ENCODE assay signal across 16 cellular contexts in genomic region chr14:94540031-94540794, GRCh38. TPM values are rescaled to one million over a fixed set of nuclear protein-coding genes. Genes with fewer than 3 reads are reported as not detected.
DNase-seq lines count a peak whose midpoint lies in the region; ATAC-seq, FAIRE-seq and TF ChIP-seq lines count a peak whose summit lies in the region.
"Had no signal": no experiment of that assay in that cellular context is flagged by ENCODE, and none has a peak within 500 bp of the region (broad histone marks: within the 10 kb centered on the region; RNA-seq: fewer than 3 reads in every experiment).

No MANE protein-coding gene starts in this region.

- 66% methylated on average over 13 of the region's 13 CpGs for WGBS in A549 (ENCODE audit: missing lambda C conversion rate)
- WGBS in right lobe of liver (ENCODE audit: insufficient coverage, low coverage, low lambda C conversion rate, missing lambda C conversion rate), result 39% methylated on average over 12 of the region's 13 CpGs

- TF ChIP-seq CTCF in A549 (IDR thresholded peaks at IDR 0.05) (no peak), right lobe of liver (IDR thresholded peaks at IDR 0.05) (peak in 1 of 4 donors; percentile 14), WTC11 (IDR thresholded peaks at IDR 0.05) (no peak)

- TF ChIP-seq RAD21 in A549 (conservative IDR thresholded peaks at IDR 0.05 in 1 of 2, IDR thresholded peaks at IDR 0.05 in 1 of 2), result 0 out of 5 replicates have a peak, but pooled peaks of 1 of the 2 experiments have one; percentile 14

- no peak overlapping the region for H3K9ac ChIP-seq in duodenal mucosa (ENCODE audit: low read depth in 1 of 2, low read length in 2 of 2)

- H3K27me3 Mint-ChIP-seq in WTC11 (ENCODE audit: low read depth), result no peaks in the 10 kb centered on the region; the same call in 1 of the 2 replicates
- H3K27me3 Mint-ChIP-seq: activated naive CD4-positive, alpha-beta T cell treated with anti-CD3 and anti-CD28 coated beads, Interleukin-2, amount 50 U/mL, for 24 hours had no signal

- ATAC-seq in A549 (peak in 1 of 2 experiments; percentile 52; a peak in 2 of 6 replicates), right lobe of liver (peak; percentile 31 to 52 (median 42)), WTC11 (no peak), GM19395 (IDR thresholded peaks at IDR 0.05; ENCODE audit: unreplicated experiment) (no peak)

- no peak for FAIRE-seq in A549 (lab: Jason Lieb, UNC)

- peaks cover 28% of the 10 kb centered on the region for H3K4me1 Mint-ChIP-seq in WTC11
- H3K4me1 Mint-ChIP-seq: activated naive CD4-positive, alpha-beta T cell treated with anti-CD3 and anti-CD28 coated beads, Interleukin-2, amount 50 U/mL, for 24 hours had no signal

- H3K4me3 Mint-ChIP-seq in WTC11, result no peak overlapping the region
- H3K4me3 Mint-ChIP-seq: activated naive CD4-positive, alpha-beta T cell treated with anti-CD3 and anti-CD28 coated beads, Interleukin-2, amount 50 U/mL, for 24 hours; dendritic cell treated with granulocyte-macrophage colony-stimulating factor and Interleukin-4, amounts not matched to agents 40 ng/mL and 50 ng/mL, for 4 days had no signal

- POLR2A ChIA-PET in A549 (lab: Yijun Ruan, JAX), result interaction anchor here (1.1 kb wide), 1 partner anchor 9 kb away, joined by 3 read pairs; no protein-coding TSS in a partner anchor
- POLR2A ChIA-PET in WTC11 (lab: Charles Lee), result no interaction called here

- H3K4me3 ChIP-seq in A549, result no peak overlapping the region
- peak overlapping the region; percentile 29 to 32 for H3K4me3 ChIP-seq in duodenal mucosa (ENCODE audit: low read depth in 1 of 2, low read length in 2 of 2)
- H3K4me3 ChIP-seq in right lobe of liver, result no peak overlapping the region

- peak in 1 of 2 experiments; percentile 27 for DNase-seq in A549 (ENCODE audit: low read depth in 1 of 2, low spot score in 1 of 2)
- peak; percentile 53 for DNase-seq in LHCN-M2 (ENCODE audit: low read depth)
- no peak for DNase-seq in right lobe of liver
- no peak for DNase-seq in SHP77 (lab: John Stamatoyannopoulos, UW)
- no peak for DNase-seq in WTC11 (ENCODE audit: low spot score)
- DNase-seq in activated T-cell treated with anti-CD3 and anti-CD28 coated beads, Interleukin-2, amount 50 U/mL, for 48 hours, result no peak
- DNase-seq: DND-41; HCEC 1CT; NCI-H2171 treated with DMSO at 0.1 percent for 48 hours; stimulated activated CD4-positive, alpha-beta T cell treated with anti-CD3 and anti-CD28 coated beads, Interleukin-15, amount 100 ng/mL, for 24 hours; stimulated activated CD8-positive, alpha-beta memory T cell treated with anti-CD3 and anti-CD28 coated beads, Interleukin-4, amount 100 ng/mL, for 48 hours had no signal

- no peak for TF ChIP-seq POLR2A in A549 (IDR thresholded peaks at IDR 0.05; ENCODE audit: low read length)
- TF ChIP-seq POLR2A in right lobe of liver (IDR thresholded peaks at IDR 0.05), result no peak

- H3K36me3 Mint-ChIP-seq in WTC11, result no peaks in the 10 kb centered on the region
- H3K36me3 Mint-ChIP-seq: activated naive CD4-positive, alpha-beta T cell treated with anti-CD3 and anti-CD28 coated beads, Interleukin-2, amount 50 U/mL, for 24 hours had no signal

- H3K27ac ChIP-seq in A549 (no peak overlapping the region), duodenal mucosa (ENCODE audit: low read depth, low read length) (no peak overlapping the region), right lobe of liver (no peak overlapping the region)

- H3K36me3 ChIP-seq in duodenal mucosa (ENCODE audit: control insufficient read depth in 1 of 2, insufficient read depth in 2 of 2, low read length in 2 of 2), result no peaks in the 10 kb centered on the region
- H3K36me3 ChIP-seq in right lobe of liver, result no peaks in the 10 kb centered on the region

- TF ChIP-seq EP300 in A549 (IDR thresholded peaks at IDR 0.05), result no peak

- H3K27ac Mint-ChIP-seq in WTC11, result no peak overlapping the region
- H3K27ac Mint-ChIP-seq: activated naive CD4-positive, alpha-beta T cell treated with anti-CD3 and anti-CD28 coated beads, Interleukin-2, amount 50 U/mL, for 24 hours; dendritic cell treated with granulocyte-macrophage colony-stimulating factor and Interleukin-4, amounts not matched to agents 40 ng/mL and 50 ng/mL, for 4 days had no signal

- H3K9me3 ChIP-seq in A549 (peaks cover 4% of the 10 kb centered on the region; the same call in 1 of the 3 replicates), duodenal mucosa (ENCODE audit: control insufficient read depth in 1 of 2, low read length in 2 of 2) (no peaks in the 10 kb centered on the region), right lobe of liver (no peaks in the 10 kb centered on the region)

- CTCF ChIA-PET in A549 (lab: Yijun Ruan, JAX), result interaction anchor here (1.0 to 4.2 kb wide), 8 partner anchors 9 to 403 kb away, joined by 3 to 24 read pairs (median 4); no protein-coding TSS in a partner anchor
- CTCF ChIA-PET in WTC11 (lab: Charles Lee), result interaction anchor here (1.9 to 5.0 kb wide), 4 partner anchors 9 to 117 kb away, joined by 10 to 42 read pairs (median 34); no protein-coding TSS in a partner anchor

- H3K4me1 ChIP-seq in A549 (no peaks in the 10 kb centered on the region; the same call in 2 of the 3 replicates), duodenal mucosa (ENCODE audit: control insufficient read depth in 1 of 2, insufficient read depth in 2 of 2, low read length in 2 of 2) (peaks cover 6 to 10% of the 10 kb centered on the region in 2 donors), right lobe of liver (peaks cover 0 to 10% (median 0%) of the 10 kb centered on the region in 4 donors)

- intact Hi-C loops in right lobe of liver (cut with DNase I), result loop anchor here (10.0 kb wide), 2 partner anchors 95 to 115 kb away; no protein-coding TSS in a partner anchor

- H3K4me2 ChIP-seq in A549, result peak overlapping the region; percentile 10; the same call in 1 of the 3 replicates

- H3K27me3 ChIP-seq in duodenal mucosa (ENCODE audit: control insufficient read depth in 1 of 2, insufficient read depth in 2 of 2, low read length in 2 of 2) (no peaks in the 10 kb centered on the region), right lobe of liver (no peaks in the 10 kb centered on the region)

- H3K9me3 Mint-ChIP-seq in WTC11, result no peaks in the 10 kb centered on the region
- H3K9me3 Mint-ChIP-seq: activated naive CD4-positive, alpha-beta T cell treated with anti-CD3 and anti-CD28 coated beads, Interleukin-2, amount 50 U/mL, for 24 hours; dendritic cell treated with granulocyte-macrophage colony-stimulating factor and Interleukin-4, amounts not matched to agents 40 ng/mL and 50 ng/mL, for 4 days had no signal

TF ChIP-seq in A549, 52 proteins besides CTCF, POLR2A, EP300 and RAD21 (continues in another document):
- no peak for TF ChIP-seq HOXA7 (CRISPR knock-in tag; IDR thresholded peaks at IDR 0.05)
- no peak for TF ChIP-seq HES2 (IDR thresholded peaks at IDR 0.05)
- no peak for TF ChIP-seq NR3C1 (IDR thresholded peaks at IDR 0.05)
- no peak for TF ChIP-seq FOSB (CRISPR knock-in tag; IDR thresholded peaks at IDR 0.05)
- TF ChIP-seq EHMT2 (IDR thresholded peaks at IDR 0.05; ENCODE audit: low read depth), result no peak
- TF ChIP-seq NPAS2 (CRISPR knock-in tag; IDR thresholded peaks at IDR 0.05; ENCODE audit: borderline replicate concordance), result no peak

TF ChIP-seq in WTC11, 78 proteins besides CTCF, POLR2A, EP300 and RAD21:
- no peak for TF ChIP-seq TEAD1 (CRISPR knock-in tag; IDR thresholded peaks at IDR 0.05)
TF ChIP-seq in WTC11: peak in this region for 0.

RNA-seq across cellular contexts. Expression of gene SERPINA4, which starts 21.0 kb away (rescaled TPM):
- polyA plus RNA-seq in A549 (2011; rRNA removed) (0.08 TPM in 1 of 2 replicates, not detected in the other), A549 (2017; fragmentation: RNase III; extraction: RNeasy Plus Mini Kit Qiagen cat#74134 plus additional on column Dnase treatment) (not detected in 3 replicates)
- polyA plus RNA-seq in A549 (2012; cell fraction: cytosol; rRNA removed), result not detected in 2 replicates
- polyA plus RNA-seq in A549 (2012; cell fraction: nucleus; rRNA removed), result not detected in 2 replicates
- 0.17 TPM in 1 of 2 replicates, not detected in the other for polyA minus RNA-seq in A549 (2011; rRNA and poly(A)+ RNA removed)
- total RNA-seq in LHCN-M2 (2014; rRNA removed) (not detected in 2 replicates), right lobe of liver (100 to 1,000 TPM in 4 of 6 experiments, 10 to 100 TPM in 2; 41.2 to 204 (median 145) TPM), WTC11 (2021) (0.14 to 0.25 TPM in 2 of 3 replicates, not detected in the other)
- polyA plus RNA-seq in LHCN-M2 (2012), result not detected
- total RNA-seq: T-helper 2 cell treated with Interferon-gamma antibody and Interleukin-4, amounts not matched to agents 100 ng/mL and 5 ng/mL, for 36 hours had no signal

RNA-seq across cellular contexts. Expression of gene SERPINA12, which starts 30.9 kb away (rescaled TPM):
- polyA plus RNA-seq in A549 (2011; rRNA removed), result not detected in 2 replicates
- not detected in 2 replicates for polyA plus RNA-seq in A549 (2012; cell fraction: cytosol; rRNA removed)
- polyA plus RNA-seq in A549 (2012; cell fraction: nucleus; rRNA removed), result not detected in 2 replicates
- not detected in 3 replicates for polyA plus RNA-seq in A549 (2017; fragmentation: RNase III; extraction: RNeasy Plus Mini Kit Qiagen cat#74134 plus additional on column Dnase treatment)
- not detected in 2 replicates for polyA minus RNA-seq in A549 (2011; rRNA and poly(A)+ RNA removed)
- total RNA-seq in LHCN-M2 (2014; rRNA removed), result not detected in 2 replicates
- polyA plus RNA-seq in LHCN-M2 (2012), result 0.12 TPM
- total RNA-seq in right lobe of liver, result 1 to 10 TPM in 1 of 6 experiments, under 1 TPM in 2, not detected in 3; 0.26 to 2.8 (median 0.39) TPM
- not detected in 3 replicates for total RNA-seq in WTC11 (2021)
- total RNA-seq: T-helper 2 cell treated with Interferon-gamma antibody and Interleukin-4, amounts not matched to agents 100 ng/mL and 5 ng/mL, for 36 hours had no signal

RNA-seq across cellular contexts. Expression of gene SERPINA5, which starts 41.0 kb away (rescaled TPM):
- polyA plus RNA-seq in A549 (2011; rRNA removed) (0.78 and 1.2 TPM in 2 replicates), A549 (2017; fragmentation: RNase III; extraction: RNeasy Plus Mini Kit Qiagen cat#74134 plus additional on column Dnase treatment) (0.51 to 0.95 TPM (median 0.74 TPM) in 3 replicates)
- polyA plus RNA-seq in A549 (2012; cell fraction: cytosol; rRNA removed), result 0.05 and 0.06 TPM in 2 replicates
- 0.04 TPM in 1 of 2 replicates, not detected in the other for polyA plus RNA-seq in A549 (2012; cell fraction: nucleus; rRNA removed)
- 0.68 and 1.9 TPM in 2 replicates for polyA minus RNA-seq in A549 (2011; rRNA and poly(A)+ RNA removed)
- total RNA-seq in LHCN-M2 (2014; rRNA removed) (0.06 and 0.13 TPM in 2 replicates), right lobe of liver (100 to 1,000 TPM in 4 of 6 experiments, 10 to 100 TPM in 2; 24.7 to 317 (median 167) TPM), WTC11 (2021) (1.5 to 3.2 TPM (median 2.2 TPM) in 3 replicates)
- polyA plus RNA-seq in LHCN-M2 (2012), result 0.10 TPM
- total RNA-seq: T-helper 2 cell treated with Interferon-gamma antibody and Interleukin-4, amounts not matched to agents 100 ng/mL and 5 ng/mL, for 36 hours had no signal

Comparison
In these comparisons a context has a peak if more than half of its experiments do, and no peak if none do; other contexts are left out.
1. ATAC-seq: peak in right lobe of liver (4 of 4); none in WTC11 (single experiment) and GM19395 (single experiment).
2. H3K4me3 ChIP-seq: peak in duodenal mucosa (2 of 2); none in A549 (single experiment) and right lobe of liver (0 of 3).
3. RNA of gene SERPINA4, which starts 21.0 kb away (total RNA-seq): 41.2 to 204 TPM in right lobe of liver; not detected in LHCN-M2 and 0.14 to 0.25 TPM in WTC11; every median in the first group is over 10 times any median in the second.